Comparison of ENCODE assay signal across 8 cellular contexts in the genomic region with DNA sequence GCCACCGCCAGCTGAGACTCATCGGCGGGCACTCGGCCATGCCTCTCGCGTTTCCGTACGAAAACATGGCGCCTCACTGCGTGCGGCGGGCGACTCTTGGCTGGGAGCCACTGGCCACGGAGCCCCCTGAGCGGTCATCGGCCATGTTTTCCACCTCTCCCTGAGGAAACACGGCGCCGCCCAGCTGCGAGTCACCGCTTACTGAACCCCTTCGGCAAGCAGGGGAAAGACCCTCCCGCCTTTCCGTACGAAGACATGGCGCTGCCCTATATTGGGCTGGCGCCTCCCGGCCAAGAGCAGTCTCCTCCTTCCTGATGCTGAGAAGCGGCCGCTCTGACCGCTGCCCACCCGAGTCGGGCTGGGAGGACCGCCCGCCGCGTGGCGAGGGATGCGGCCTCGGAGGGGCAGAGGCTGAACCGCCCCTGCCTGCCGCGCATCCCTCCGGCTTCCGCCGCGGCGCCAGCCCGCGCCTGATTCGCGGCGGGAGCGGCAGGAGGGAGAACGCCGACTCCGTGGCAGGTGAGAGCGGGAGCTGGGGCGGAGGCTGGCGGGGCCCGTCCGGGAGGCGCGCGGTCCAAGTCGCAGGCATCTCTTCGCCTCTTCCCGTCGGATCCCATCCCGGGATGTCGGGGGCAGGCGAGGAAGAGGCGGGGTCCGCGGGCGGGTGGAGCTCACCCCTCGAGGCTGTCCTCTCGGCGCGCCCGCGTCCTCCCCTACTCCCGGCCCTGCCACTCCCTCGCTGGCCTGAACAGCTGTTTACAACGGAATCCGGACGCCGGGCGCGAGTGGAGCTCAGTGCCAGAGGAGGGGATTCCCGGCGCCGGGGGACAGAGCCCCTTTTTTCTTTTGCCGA. TPM values are rescaled to one million over a fixed set of nuclear protein-coding genes. Genes with fewer than 3 reads are reported as not detected.
DNase-seq lines count a peak whose midpoint lies in the region; ATAC-seq and TF ChIP-seq lines count a peak whose summit lies in the region.

A gene with protein sequence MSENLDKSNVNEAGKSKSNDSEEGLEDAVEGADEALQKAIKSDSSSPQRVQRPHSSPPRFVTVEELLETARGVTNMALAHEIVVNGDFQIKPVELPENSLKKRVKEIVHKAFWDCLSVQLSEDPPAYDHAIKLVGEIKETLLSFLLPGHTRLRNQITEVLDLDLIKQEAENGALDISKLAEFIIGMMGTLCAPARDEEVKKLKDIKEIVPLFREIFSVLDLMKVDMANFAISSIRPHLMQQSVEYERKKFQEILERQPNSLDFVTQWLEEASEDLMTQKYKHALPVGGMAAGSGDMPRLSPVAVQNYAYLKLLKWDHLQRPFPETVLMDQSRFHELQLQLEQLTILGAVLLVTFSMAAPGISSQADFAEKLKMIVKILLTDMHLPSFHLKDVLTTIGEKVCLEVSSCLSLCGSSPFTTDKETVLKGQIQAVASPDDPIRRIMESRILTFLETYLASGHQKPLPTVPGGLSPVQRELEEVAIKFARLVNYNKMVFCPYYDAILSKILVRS (plus strand): TSS at position 299 of the 853 bp plus-strand sequence. CDS start 4,202 bp downstream, outside the sequence.

- H3K9me3 Mint-ChIP-seq in naive thymus-derived CD4-positive, alpha-beta T cell, result no peaks in the 10 kb centered on the region

- no peak for TF ChIP-seq CTCF in DOHH2 (IDR thresholded peaks at IDR 0.05; ENCODE audit: low read depth, low read length, poor library complexity, severe bottlenecking)
- TF ChIP-seq CTCF in fibroblast of mammary gland (conservative IDR thresholded peaks at IDR 0.05; ENCODE audit: control insufficient read depth, insufficient read depth, low read depth, low read length), result no peak

- POLR2A ChIA-PET in naive thymus-derived CD4-positive, alpha-beta T cell (lab: Charles Lee), result interaction anchor here (0.8 to 3.1 kb wide), 13 partner anchors 8 to 219 kb away, joined by 3 to 19 read pairs (median 6); a partner anchor contains a TSS

- peaks cover 0 to 17% (median 14%) of the 10 kb centered on the region in 7 donors for H3K4me1 Mint-ChIP-seq in naive thymus-derived CD4-positive, alpha-beta T cell

- H3K36me3 ChIP-seq in DOHH2 (ENCODE audit: control insufficient read depth, low read length), result peaks cover 6% of the 10 kb centered on the region; the same call in 1 of the 2 replicates
- peaks cover 0 to 12% (median 0%) of the 10 kb centered on the region in 3 experiments for H3K36me3 ChIP-seq in naive thymus-derived CD4-positive, alpha-beta T cell (ENCODE audit: control insufficient read depth in 2 of 3, insufficient read depth in 3 of 3, low read length in 3 of 3)

- intact Hi-C loops in naive thymus-derived CD4-positive, alpha-beta T cell (cut with micrococcal nuclease), result loop anchor here (1.0 to 10.0 kb wide), 15 partner anchors 24 to 1877 kb away; a partner anchor contains a TSS

- peak within 1 kb of the TSS; percentile 90 for H3K4me2 ChIP-seq in DOHH2 (ENCODE audit: low read length)

- CTCF ChIA-PET in naive thymus-derived CD4-positive, alpha-beta T cell (lab: Charles Lee), result interaction anchor here (1.4 to 2.2 kb wide), 3 partner anchors 26 to 80 kb away, joined by 6 to 10 read pairs (median 10); no protein-coding TSS in a partner anchor

- H3K27ac ChIP-seq in DOHH2 (ENCODE audit: low read depth, low read length), result peak within 1 kb of the TSS; percentile 47
- H3K27ac ChIP-seq in naive thymus-derived CD4-positive, alpha-beta T cell (ENCODE audit: low read depth, low read length), result peak within 1 kb of the TSS; percentile 82

- ATAC-seq in GM21786 (IDR thresholded peaks at IDR 0.05; ENCODE audit: unreplicated experiment), result peak; percentile 78
- ATAC-seq in naive thymus-derived CD4-positive, alpha-beta T cell, result peak; percentile 93

- no peaks in the 10 kb centered on the region for H3K36me3 Mint-ChIP-seq in naive thymus-derived CD4-positive, alpha-beta T cell

- H3K4me3 ChIP-seq in DOHH2 (ENCODE audit: low read length) (peak within 1 kb of the TSS; percentile 84), fibroblast of mammary gland (ENCODE audit: control insufficient read depth, low read depth, low read length) (peak within 1 kb of the TSS; percentile 80)
- peak within 1 kb of the TSS; percentile 100 for H3K4me3 ChIP-seq in naive thymus-derived CD4-positive, alpha-beta T cell (ENCODE audit: low read length)

- peaks cover 17% of the 10 kb centered on the region for H3K4me1 ChIP-seq in DOHH2 (ENCODE audit: control insufficient read depth, low read length)
- peaks cover 3 to 9% of the 10 kb centered on the region in 2 donors for H3K4me1 ChIP-seq in naive thymus-derived CD4-positive, alpha-beta T cell (ENCODE audit: control insufficient read depth in 2 of 2, insufficient read depth in 2 of 2, low read length in 2 of 2)

- H3K27ac Mint-ChIP-seq in naive thymus-derived CD4-positive, alpha-beta T cell, result peak within 1 kb of the TSS; percentile 77 to 95 (median 92)

- H3K27me3 Mint-ChIP-seq in naive thymus-derived CD4-positive, alpha-beta T cell, result peaks cover 0 to 17% (median 0%) of the 10 kb centered on the region in 5 donors

- no peaks in the 10 kb centered on the region for H3K9me2 ChIP-seq in DOHH2 (replicated peaks; ENCODE audit: control insufficient read depth, low read length)

- 0 out of 2 replicates have a peak, but pooled peaks cover 5% of the 10 kb centered on the region for H3F3A ChIP-seq in DOHH2 (ENCODE audit: control insufficient read depth, insufficient read depth)

- no peaks in the 10 kb centered on the region for H3K9me3 ChIP-seq in DOHH2 (ENCODE audit: control insufficient read depth, insufficient read depth, low read length)
- no peaks in the 10 kb centered on the region for H3K9me3 ChIP-seq in naive thymus-derived CD4-positive, alpha-beta T cell (ENCODE audit: control insufficient read depth in 2 of 3, low read length in 3 of 3)

- peak within 1 kb of the TSS; percentile 91 to 97 (median 94) for H3K4me3 Mint-ChIP-seq in naive thymus-derived CD4-positive, alpha-beta T cell

- H4K20me1 ChIP-seq in DOHH2 (ENCODE audit: control insufficient read depth, insufficient read depth, low read depth, low read length), result no peaks in the 10 kb centered on the region

- DNase-seq in KG1 (lab: John Stamatoyannopoulos, UW) (peak; percentile 83), RKO (ENCODE audit: low spot score) (peak; percentile 61), fibroblast of mammary gland (ENCODE audit: low read depth) (peak; percentile 91)
- DNase-seq in activated T-helper 1 cell treated with anti-CD3 and anti-CD28 coated beads, Interleukin-2, amount 50 U/mL, for 16 hours (ENCODE audit: low read depth in 1 of 2, low spot score in 1 of 2), result peak; percentile 59 to 69
- peak; percentile 57 to 88 (median 76) for DNase-seq in naive thymus-derived CD4-positive, alpha-beta T cell
- DNase-seq in stimulated activated naive CD4-positive, alpha-beta T cell (lab: John Stamatoyannopoulos, UW), result peak; percentile 55 to 89 (median 76)

- H3K27me3 ChIP-seq in DOHH2 (ENCODE audit: control insufficient read depth, low read length), result peaks cover 4% of the 10 kb centered on the region; the same call in 1 of the 2 replicates
- H3K27me3 ChIP-seq in naive thymus-derived CD4-positive, alpha-beta T cell (ENCODE audit: control insufficient read depth in 2 of 2, insufficient read depth in 2 of 2, low read length in 2 of 2), result no peaks in the 10 kb centered on the region

- peaks cover 6% of the 10 kb centered on the region; the same call in 1 of the 2 replicates for H3K79me2 ChIP-seq in DOHH2 (ENCODE audit: control insufficient read depth, low read length)

RNA-seq across cellular contexts. Expression of the gene that starts here (rescaled TPM):
- total RNA-seq in naive thymus-derived CD4-positive, alpha-beta T cell, result 10 to 100 TPM in 4 of 5 experiments, 1 to 10 TPM in 1; 9.1 to 17.1 (median 13.3) TPM
- polyA plus RNA-seq in naive thymus-derived CD4-positive, alpha-beta T cell, result 1 to 10 TPM; 1.8 to 3.2 TPM

Comparison
In these comparisons a context has a peak if more than half of its experiments do, and no peak if none do; other contexts are left out.
1. Peak in every context shown above with its lines: DNase-seq, ATAC-seq, H3K4me3 ChIP-seq and H3K27ac ChIP-seq.